In genomic region chr4:54062392-54062791, GRCh38 we compare ENCODE assay signal across 11 cellular contexts. TPM values are rescaled to one million over a fixed set of nuclear protein-coding genes. Genes with fewer than 3 reads are reported as not detected.
DNase-seq lines count a peak whose midpoint lies in the region; ATAC-seq and TF ChIP-seq lines count a peak whose summit lies in the region.
"Had no signal": no experiment of that assay in that cellular context is flagged by ENCODE, and none has a peak within 500 bp of the region (broad histone marks: within the 10 kb centered on the region; RNA-seq: fewer than 3 reads in every experiment).

No MANE protein-coding gene starts in this region.

- CTCF ChIA-PET in activated CD8-positive, alpha-beta memory T cell treated with anti-CD3 and anti-CD28 coated beads, Interleukin-2, amount 10 ng/mL, durations not matched to agents 7 days and 5 days (lab: Charles Lee), result interaction anchor here (1.0 kb wide), 1 partner anchor 9 kb away, joined by 3 read pairs; no protein-coding TSS in a partner anchor

- H3K4me3 ChIP-seq in adrenal gland (peak overlapping the region in 2 of 4 donors; percentile 85 to 98), liver (ENCODE audit: low read depth in 1 of 3, low read length in 3 of 3) (peak overlapping the region; percentile 88 to 91 (median 91)), thoracic aorta (peak overlapping the region; percentile 96)

- intact Hi-C loops in adrenal gland (cut with DNase I), result no loop called here

- no peak for ATAC-seq in activated CD8-positive, alpha-beta memory T cell treated with anti-CD3 and anti-CD28 coated beads, Interleukin-2, amount 10 ng/mL, durations not matched to agents 7 days and 5 days
- no peak for ATAC-seq in thoracic aorta (ENCODE audit: insufficient number of reproducible peaks, low FRiP score, low read depth)
- no peak for ATAC-seq in HG02938 (IDR thresholded peaks at IDR 0.05; ENCODE audit: unreplicated experiment)
- no peak for ATAC-seq in GM21526 (IDR thresholded peaks at IDR 0.05; ENCODE audit: low FRiP score, unreplicated experiment)

- no peak for DNase-seq in activated CD8-positive, alpha-beta memory T cell treated with anti-CD3 and anti-CD28 coated beads, Interleukin-2, amount 10 ng/mL, durations not matched to agents 7 days and 5 days
- DNase-seq in activated CD8-positive, alpha-beta memory T cell treated with anti-CD3 and anti-CD28 coated beads, Interleukin-2, amount 50 U/mL, for 4 hours, result no peak
- DNase-seq in adrenal gland, result no peak
- no peak for DNase-seq in thoracic aorta (ENCODE audit: low spot score)
- no peak for DNase-seq in GM20000 (ENCODE audit: low spot score)
- DNase-seq: left lung, NCI-H1105 treated with DMSO at 0.1 percent for 48 hours had no signal

- H3K9me3 Mint-ChIP-seq in activated CD8-positive, alpha-beta memory T cell treated with anti-CD3 and anti-CD28 coated beads, Interleukin-2, amount 10 ng/mL, durations not matched to agents 7 days and 5 days (ENCODE audit: low read depth), result no peaks in the 10 kb centered on the region

- H3K27ac ChIP-seq in adrenal gland (peak overlapping the region in 4 of 5 donors; percentile 9 to 99 (median 94)), liver (ENCODE audit: low read depth in 1 of 2, low read length in 2 of 2) (peak overlapping the region; percentile 97 to 100), thoracic aorta (no peak overlapping the region)
- H3K27ac ChIP-seq: C4-2B had no signal

- no peaks in the 10 kb centered on the region for H3K27me3 Mint-ChIP-seq in activated CD8-positive, alpha-beta memory T cell treated with anti-CD3 and anti-CD28 coated beads, Interleukin-2, amount 10 ng/mL, durations not matched to agents 7 days and 5 days

- H3K27me3 ChIP-seq in adrenal gland (no peaks in the 10 kb centered on the region), liver (ENCODE audit: control insufficient read depth in 4 of 4, insufficient read depth in 4 of 4, low read length in 3 of 4) (no peaks in the 10 kb centered on the region), thoracic aorta (replicated peaks; ENCODE audit: insufficient read depth) (no peaks in the 10 kb centered on the region)
- H3K27me3 ChIP-seq: left lung had no signal

- H3K27ac Mint-ChIP-seq in activated CD8-positive, alpha-beta memory T cell treated with anti-CD3 and anti-CD28 coated beads, Interleukin-2, amount 10 ng/mL, durations not matched to agents 7 days and 5 days, result peak overlapping the region; percentile 46

- no peaks in the 10 kb centered on the region for H3K36me3 ChIP-seq in adrenal gland (replicated peaks in 1 of 2)
- H3K36me3 ChIP-seq in liver (ENCODE audit: control insufficient read depth in 4 of 4, insufficient read depth in 3 of 4, low read depth in 1 of 4, low read length in 3 of 4), result peaks cover 0 to 2% (median 0%) of the 10 kb centered on the region in 4 donors
- H3K36me3 ChIP-seq in thoracic aorta, result no peaks in the 10 kb centered on the region
- H3K36me3 ChIP-seq: left lung had no signal

- peaks cover 5% of the 10 kb centered on the region for H3K36me3 Mint-ChIP-seq in activated CD8-positive, alpha-beta memory T cell treated with anti-CD3 and anti-CD28 coated beads, Interleukin-2, amount 10 ng/mL, durations not matched to agents 7 days and 5 days

- 30 to 50% (median 42%) methylated on average over 3 of the region's 3 CpGs for WGBS in adrenal gland, 4 donors
- WGBS in liver, result 15% methylated on average over 3 of the region's 3 CpGs

- H3K4me1 Mint-ChIP-seq in activated CD8-positive, alpha-beta memory T cell treated with anti-CD3 and anti-CD28 coated beads, Interleukin-2, amount 10 ng/mL, durations not matched to agents 7 days and 5 days, result peaks cover 50% of the 10 kb centered on the region

- peak in 1 of 2 donors; percentile 27 for TF ChIP-seq RAD21 in liver (IDR thresholded peaks at IDR 0.05)

- TF ChIP-seq CTCF in adrenal gland (IDR thresholded peaks at IDR 0.05) (no peak), liver (IDR thresholded peaks at IDR 0.05; ENCODE audit: low read depth, low read length, missing input control) (no peak), thoracic aorta (IDR thresholded peaks at IDR 0.05) (no peak), GM20000 (IDR thresholded peaks at IDR 0.05; ENCODE audit: extremely low read depth, missing control alignments) (no peak)

- TF ChIP-seq POLR2A in adrenal gland (IDR thresholded peaks at IDR 0.05), result no peak

- peak overlapping the region; percentile 82 for H3K4me3 Mint-ChIP-seq in activated CD8-positive, alpha-beta memory T cell treated with anti-CD3 and anti-CD28 coated beads, Interleukin-2, amount 10 ng/mL, durations not matched to agents 7 days and 5 days

- H3K9ac ChIP-seq in liver (ENCODE audit: low read depth in 1 of 2, low read length in 2 of 2), result peak overlapping the region; percentile 95 to 98

- peaks cover 31 to 66% of the 10 kb centered on the region in 2 donors for H3K4me1 ChIP-seq in adrenal gland (replicated peaks in 1 of 2)
- H3K4me1 ChIP-seq in liver (ENCODE audit: control insufficient read depth in 4 of 4, insufficient read depth in 4 of 4, low read length in 3 of 4), result peaks cover 8 to 41% (median 31%) of the 10 kb centered on the region in 4 donors
- H3K4me1 ChIP-seq in thoracic aorta (ENCODE audit: control insufficient read depth in 1 of 2, low read depth in 2 of 2), result peaks cover 49 to 70% of the 10 kb centered on the region in 2 donors

- H3K9me3 ChIP-seq in adrenal gland (replicated peaks in 1 of 3) (no peaks in the 10 kb centered on the region), liver (ENCODE audit: control insufficient read depth in 4 of 4, low read length in 3 of 4) (no peaks in the 10 kb centered on the region), thoracic aorta (no peaks in the 10 kb centered on the region)
- H3K9me3 ChIP-seq: left lung had no signal

TF ChIP-seq in liver, 16 proteins besides CTCF, POLR2A, EP300 and RAD21 (continues in another document):
- TF ChIP-seq NR2F2 (IDR thresholded peaks at IDR 0.05), result no peak
- TF ChIP-seq, protein P1, sequence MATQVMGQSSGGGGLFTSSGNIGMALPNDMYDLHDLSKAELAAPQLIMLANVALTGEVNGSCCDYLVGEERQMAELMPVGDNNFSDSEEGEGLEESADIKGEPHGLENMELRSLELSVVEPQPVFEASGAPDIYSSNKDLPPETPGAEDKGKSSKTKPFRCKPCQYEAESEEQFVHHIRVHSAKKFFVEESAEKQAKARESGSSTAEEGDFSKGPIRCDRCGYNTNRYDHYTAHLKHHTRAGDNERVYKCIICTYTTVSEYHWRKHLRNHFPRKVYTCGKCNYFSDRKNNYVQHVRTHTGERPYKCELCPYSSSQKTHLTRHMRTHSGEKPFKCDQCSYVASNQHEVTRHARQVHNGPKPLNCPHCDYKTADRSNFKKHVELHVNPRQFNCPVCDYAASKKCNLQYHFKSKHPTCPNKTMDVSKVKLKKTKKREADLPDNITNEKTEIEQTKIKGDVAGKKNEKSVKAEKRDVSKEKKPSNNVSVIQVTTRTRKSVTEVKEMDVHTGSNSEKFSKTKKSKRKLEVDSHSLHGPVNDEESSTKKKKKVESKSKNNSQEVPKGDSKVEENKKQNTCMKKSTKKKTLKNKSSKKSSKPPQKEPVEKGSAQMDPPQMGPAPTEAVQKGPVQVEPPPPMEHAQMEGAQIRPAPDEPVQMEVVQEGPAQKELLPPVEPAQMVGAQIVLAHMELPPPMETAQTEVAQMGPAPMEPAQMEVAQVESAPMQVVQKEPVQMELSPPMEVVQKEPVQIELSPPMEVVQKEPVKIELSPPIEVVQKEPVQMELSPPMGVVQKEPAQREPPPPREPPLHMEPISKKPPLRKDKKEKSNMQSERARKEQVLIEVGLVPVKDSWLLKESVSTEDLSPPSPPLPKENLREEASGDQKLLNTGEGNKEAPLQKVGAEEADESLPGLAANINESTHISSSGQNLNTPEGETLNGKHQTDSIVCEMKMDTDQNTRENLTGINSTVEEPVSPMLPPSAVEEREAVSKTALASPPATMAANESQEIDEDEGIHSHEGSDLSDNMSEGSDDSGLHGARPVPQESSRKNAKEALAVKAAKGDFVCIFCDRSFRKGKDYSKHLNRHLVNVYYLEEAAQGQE (IDR thresholded peaks at IDR 0.05), result peak; percentile 60
- peak; percentile 80 for TF ChIP-seq TAF1 (conservative IDR thresholded peaks at IDR 0.05)
- TF ChIP-seq ATF3 (IDR thresholded peaks at IDR 0.05), result no peak
- peak; percentile 40 for TF ChIP-seq YY1 (IDR thresholded peaks at IDR 0.05)
- TF ChIP-seq HNF4G (IDR thresholded peaks at IDR 0.05), result no peak
- TF ChIP-seq, protein P2, sequence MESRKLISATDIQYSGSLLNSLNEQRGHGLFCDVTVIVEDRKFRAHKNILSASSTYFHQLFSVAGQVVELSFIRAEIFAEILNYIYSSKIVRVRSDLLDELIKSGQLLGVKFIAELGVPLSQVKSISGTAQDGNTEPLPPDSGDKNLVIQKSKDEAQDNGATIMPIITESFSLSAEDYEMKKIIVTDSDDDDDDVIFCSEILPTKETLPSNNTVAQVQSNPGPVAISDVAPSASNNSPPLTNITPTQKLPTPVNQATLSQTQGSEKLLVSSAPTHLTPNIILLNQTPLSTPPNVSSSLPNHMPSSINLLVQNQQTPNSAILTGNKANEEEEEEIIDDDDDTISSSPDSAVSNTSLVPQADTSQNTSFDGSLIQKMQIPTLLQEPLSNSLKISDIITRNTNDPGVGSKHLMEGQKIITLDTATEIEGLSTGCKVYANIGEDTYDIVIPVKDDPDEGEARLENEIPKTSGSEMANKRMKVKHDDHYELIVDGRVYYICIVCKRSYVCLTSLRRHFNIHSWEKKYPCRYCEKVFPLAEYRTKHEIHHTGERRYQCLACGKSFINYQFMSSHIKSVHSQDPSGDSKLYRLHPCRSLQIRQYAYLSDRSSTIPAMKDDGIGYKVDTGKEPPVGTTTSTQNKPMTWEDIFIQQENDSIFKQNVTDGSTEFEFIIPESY (IDR thresholded peaks at IDR 0.05), result peak; percentile 62
- TF ChIP-seq HNF4A (conservative IDR thresholded peaks at IDR 0.05), result peak; percentile 66 to 74
- no peak for TF ChIP-seq EGR1 (IDR thresholded peaks at IDR 0.05; ENCODE audit: low read depth in 2 of 2)

RNA-seq across cellular contexts. Expression of gene CHIC2, which starts 2.0 kb away (rescaled TPM):
- total RNA-seq in activated CD8-positive, alpha-beta memory T cell treated with anti-CD3 and anti-CD28 coated beads, Interleukin-2, amount 10 ng/mL, durations not matched to agents 7 days and 5 days, result 10 to 100 TPM; 12.6 to 16.2 TPM
- total RNA-seq in adrenal gland (10 to 100 TPM; 19.7 to 68.0 (median 26.9) TPM), liver (10 to 100 TPM; 21.7 to 26.2 TPM), thoracic aorta (10 to 100 TPM; 52.8 to 75.0 TPM)
- polyA plus RNA-seq in adrenal gland (10 to 100 TPM in 2 of 3 donors, 1 to 10 TPM in 1; 9.7 to 18.6 (median 14.6) TPM), liver (10 to 100 TPM in 1 of 2 donors, 1 to 10 TPM in 1; 9.3 to 15.1 TPM)

RNA-seq across cellular contexts. Expression of gene GSX2, which starts 37.6 kb away (rescaled TPM):
- total RNA-seq in activated CD8-positive, alpha-beta memory T cell treated with anti-CD3 and anti-CD28 coated beads, Interleukin-2, amount 10 ng/mL, durations not matched to agents 7 days and 5 days, result not detected
- not detected for total RNA-seq in adrenal gland
- polyA plus RNA-seq in adrenal gland, result not detected
- not detected for total RNA-seq in liver
- polyA plus RNA-seq in liver, result not detected
- total RNA-seq in thoracic aorta, result not detected
- total RNA-seq: left lung had no signal

Comparison
In these comparisons a context has a peak if more than half of its experiments do, and no peak if none do; other contexts are left out.
1. H3K27ac ChIP-seq: peak in adrenal gland (4 of 5) and liver (2 of 2); none in thoracic aorta (0 of 2).